Comparison of ENCODE assay signal across 11 cellular contexts in the genomic region with DNA sequence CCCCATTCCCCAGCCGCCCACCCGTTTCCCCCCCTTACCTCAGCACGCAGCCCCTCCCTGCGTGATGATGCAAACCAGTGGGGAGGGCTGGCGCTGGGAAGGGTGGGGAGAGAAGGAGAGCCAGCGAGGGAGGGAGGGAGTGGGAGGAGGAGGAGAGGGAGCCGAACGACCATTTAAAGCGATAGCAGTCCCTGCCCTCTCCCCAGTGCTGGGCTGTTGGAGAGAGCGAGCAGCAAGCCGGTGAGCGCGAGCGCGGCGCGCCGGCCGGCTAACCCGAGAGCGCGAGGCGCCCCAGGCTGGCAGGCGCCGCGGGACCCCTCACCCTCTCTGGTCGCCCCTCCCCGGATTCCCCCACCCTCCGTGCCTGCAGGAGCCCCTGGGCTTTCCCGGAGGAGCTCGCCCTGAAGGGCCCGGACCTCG. TPM values are rescaled to one million over a fixed set of nuclear protein-coding genes. Genes with fewer than 3 reads are reported as not detected.
A peak's percentile ranks its signal among the peaks of the same experiment; 100 is the strongest.
DNase-seq lines count a peak whose midpoint lies in the region; ATAC-seq and TF ChIP-seq lines count a peak whose summit lies in the region.
"Had no signal": no experiment of that assay in that cellular context is flagged by ENCODE, and none has a peak within 500 bp of the region (broad histone marks: within the 10 kb centered on the region; RNA-seq: fewer than 3 reads in every experiment).

A gene (plus strand): TSS at position 205 of the 420 bp plus-strand sequence.

- peak within 1 kb of the TSS; percentile 65 for H3K4me3 ChIP-seq in neural progenitor cell

- peaks cover 14% of the 10 kb centered on the region for H3K4me1 ChIP-seq in neural progenitor cell

- peaks cover 53% of the 10 kb centered on the region for H3K27me3 Mint-ChIP-seq in neural progenitor cell (ENCODE audit: insufficient read depth, low read depth)

- H3F3A ChIP-seq in neural progenitor cell (ENCODE audit: low read depth) = peaks cover 8% of the 10 kb centered on the region

- H4K20me1 ChIP-seq in neural progenitor cell (ENCODE audit: low read depth) = no peaks in the 10 kb centered on the region

- H3K4me2 ChIP-seq in neural progenitor cell = peak within 1 kb of the TSS; percentile 96

- H3K9me3 Mint-ChIP-seq in neural progenitor cell = no peaks in the 10 kb centered on the region

- no peaks in the 10 kb centered on the region for H3K9me3 ChIP-seq in neural progenitor cell (ENCODE audit: low read depth)

- H3K27me3 ChIP-seq in neural progenitor cell = peaks cover 99% of the 10 kb centered on the region

- H3K4me3 Mint-ChIP-seq in neural progenitor cell = peak within 1 kb of the TSS; percentile 87
- H3K4me3 Mint-ChIP-seq: T-cell had no signal

- no peak within 1 kb of the TSS for H3K27ac ChIP-seq in neural progenitor cell
- H3K27ac ChIP-seq: C4-2B, skin epidermis had no signal

- H3K36me3 ChIP-seq in neural progenitor cell = no peaks in the 10 kb centered on the region

- H3K4me1 Mint-ChIP-seq in neural progenitor cell = peaks cover 8% of the 10 kb centered on the region
- H3K4me1 Mint-ChIP-seq: T-cell had no signal

- no peak within 1 kb of the TSS for H3K27ac Mint-ChIP-seq in neural progenitor cell
- H3K27ac Mint-ChIP-seq: T-cell had no signal

- ATAC-seq in HG03039 (IDR thresholded peaks at IDR 0.05; ENCODE audit: unreplicated experiment) = no peak
- ATAC-seq in GM19324 (IDR thresholded peaks at IDR 0.05; ENCODE audit: low FRiP score, unreplicated experiment) = no peak
- no peak for ATAC-seq in GM19467 (IDR thresholded peaks at IDR 0.05; ENCODE audit: unreplicated experiment)
- no peak for ATAC-seq in HG03342 (IDR thresholded peaks at IDR 0.05; ENCODE audit: unreplicated experiment)
- ATAC-seq: T-cell had no signal

- no peaks in the 10 kb centered on the region for H3K79me2 ChIP-seq in neural progenitor cell (ENCODE audit: low read depth)

- H2AFZ ChIP-seq in neural progenitor cell (replicated peaks) = peak within 1 kb of the TSS; percentile 96

- TF ChIP-seq CTCF in neural progenitor cell (IDR thresholded peaks at IDR 0.05) = no peak

- no peak within 1 kb of the TSS for H3K9ac ChIP-seq in neural progenitor cell

- peak; percentile 26 for DNase-seq in COLO668 (lab: John Stamatoyannopoulos, UW; ENCODE audit: unreplicated experiment)
- peak; percentile 57 for DNase-seq in NCI-H69 (lab: John Stamatoyannopoulos, UW)
- peak; percentile 31 for DNase-seq in globus pallidus (ENCODE audit: low spot score)
- DNase-seq in neural progenitor cell (ENCODE audit: low spot score) = peak; percentile 79
- DNase-seq: T-cell had no signal

- peaks cover 2% of the 10 kb centered on the region for H3K36me3 Mint-ChIP-seq in neural progenitor cell
- H3K36me3 Mint-ChIP-seq: T-cell had no signal

RNA-seq across cellular contexts. Expression of the gene that starts here (rescaled TPM):
- total RNA-seq in neural progenitor cell (ENCODE audit: low replicate concordance) = 0.80 and 0.93 TPM in 2 replicates
- total RNA-seq: T-cell had no signal

Comparison
In these comparisons a context has a peak if more than half of its experiments do, and no peak if none do; other contexts are left out.
1. Peak in DNase-seq, H3K4me3 ChIP-seq and H3K4me2 ChIP-seq in neural progenitor cell; RNA of the gene not detected or under 1 TPM.
2. DNase-seq: peak in every context shown above with its lines; median percentile 79 in neural progenitor cell; 57 in NCI-H69; 31 in globus pallidus; 26 in COLO668.